1 cellular context compared by ENCODE assay signal in the genomic region with DNA sequence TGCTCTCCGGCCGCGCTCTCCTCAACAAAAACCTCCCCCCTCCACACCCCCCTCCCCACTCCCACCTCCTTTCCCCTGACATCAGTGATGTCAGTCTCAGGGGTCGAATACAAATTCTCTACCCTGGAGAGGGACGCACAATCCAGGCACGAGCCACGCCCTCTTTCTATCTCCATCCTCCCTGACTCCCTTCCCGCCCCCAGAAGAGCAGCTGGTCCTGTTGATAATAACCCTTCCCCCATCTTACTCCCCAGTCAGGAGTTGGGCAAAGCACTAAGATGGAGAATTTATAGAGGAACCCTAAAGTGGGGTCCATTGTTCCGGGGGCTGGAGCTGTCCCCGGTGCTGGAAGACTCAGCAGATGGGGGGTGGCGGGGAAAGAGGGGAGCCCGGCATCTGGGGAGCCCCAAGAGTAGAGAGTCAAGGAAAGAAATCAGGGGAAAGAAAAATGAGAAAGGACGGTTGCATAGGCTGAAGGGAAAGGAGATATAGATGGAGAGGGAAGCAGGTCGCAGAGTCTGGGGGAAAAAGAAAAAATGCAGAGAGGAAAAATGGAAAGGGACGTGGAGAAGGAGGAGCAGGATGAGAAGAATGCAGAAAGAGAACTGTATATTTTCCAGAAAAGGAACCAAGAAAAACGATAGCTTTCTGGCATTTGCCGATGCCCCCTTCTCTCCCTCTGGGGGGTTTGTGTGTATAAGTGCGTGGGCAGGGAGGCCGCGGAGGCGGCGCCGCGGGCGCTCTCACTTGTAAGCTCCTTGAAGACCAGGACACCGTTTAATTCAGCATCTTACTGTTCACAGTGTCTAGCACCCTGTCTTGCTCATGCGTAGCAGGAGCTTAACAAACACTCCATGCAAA.
A peak's percentile ranks its signal among the peaks of the same experiment; 100 is the strongest.
TF ChIP-seq lines count a peak whose summit lies in the region.

A gene (minus strand): TSS at position 33 of the 861 bp plus-strand sequence. CDS start 783 bp downstream, outside the sequence.

TF ChIP-seq in HepG2, 621 proteins besides CTCF, POLR2A, EP300 and RAD21 (continued from another document):
- no peak for TF ChIP-seq ZNF10 (CRISPR knock-in tag; IDR thresholded peaks at IDR 0.05; ENCODE audit: borderline replicate concordance, low read depth)
- TF ChIP-seq EHMT2 (IDR thresholded peaks at IDR 0.05; ENCODE audit: borderline replicate concordance, low read depth, low read length): peak; percentile 87; the same call in 1 of the 2 replicates
- TF ChIP-seq ZNF605 (CRISPR knock-in tag; IDR thresholded peaks at IDR 0.05): no peak
- peak; percentile 87 for TF ChIP-seq MIER2 (CRISPR knock-in tag; IDR thresholded peaks at IDR 0.05)
- TF ChIP-seq EZH2 (conservative IDR thresholded peaks at IDR 0.05; ENCODE audit: low read depth, low read length): peak; percentile 35; the same call in 1 of the 2 replicates
- TF ChIP-seq MEIS2 (CRISPR knock-in tag; IDR thresholded peaks at IDR 0.05): no peak
- TF ChIP-seq, protein P1, sequence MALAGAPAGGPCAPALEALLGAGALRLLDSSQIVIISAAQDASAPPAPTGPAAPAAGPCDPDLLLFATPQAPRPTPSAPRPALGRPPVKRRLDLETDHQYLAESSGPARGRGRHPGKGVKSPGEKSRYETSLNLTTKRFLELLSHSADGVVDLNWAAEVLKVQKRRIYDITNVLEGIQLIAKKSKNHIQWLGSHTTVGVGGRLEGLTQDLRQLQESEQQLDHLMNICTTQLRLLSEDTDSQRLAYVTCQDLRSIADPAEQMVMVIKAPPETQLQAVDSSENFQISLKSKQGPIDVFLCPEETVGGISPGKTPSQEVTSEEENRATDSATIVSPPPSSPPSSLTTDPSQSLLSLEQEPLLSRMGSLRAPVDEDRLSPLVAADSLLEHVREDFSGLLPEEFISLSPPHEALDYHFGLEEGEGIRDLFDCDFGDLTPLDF (CRISPR knock-in tag; IDR thresholded peaks at IDR 0.05): no peak
- TF ChIP-seq, protein P2, sequence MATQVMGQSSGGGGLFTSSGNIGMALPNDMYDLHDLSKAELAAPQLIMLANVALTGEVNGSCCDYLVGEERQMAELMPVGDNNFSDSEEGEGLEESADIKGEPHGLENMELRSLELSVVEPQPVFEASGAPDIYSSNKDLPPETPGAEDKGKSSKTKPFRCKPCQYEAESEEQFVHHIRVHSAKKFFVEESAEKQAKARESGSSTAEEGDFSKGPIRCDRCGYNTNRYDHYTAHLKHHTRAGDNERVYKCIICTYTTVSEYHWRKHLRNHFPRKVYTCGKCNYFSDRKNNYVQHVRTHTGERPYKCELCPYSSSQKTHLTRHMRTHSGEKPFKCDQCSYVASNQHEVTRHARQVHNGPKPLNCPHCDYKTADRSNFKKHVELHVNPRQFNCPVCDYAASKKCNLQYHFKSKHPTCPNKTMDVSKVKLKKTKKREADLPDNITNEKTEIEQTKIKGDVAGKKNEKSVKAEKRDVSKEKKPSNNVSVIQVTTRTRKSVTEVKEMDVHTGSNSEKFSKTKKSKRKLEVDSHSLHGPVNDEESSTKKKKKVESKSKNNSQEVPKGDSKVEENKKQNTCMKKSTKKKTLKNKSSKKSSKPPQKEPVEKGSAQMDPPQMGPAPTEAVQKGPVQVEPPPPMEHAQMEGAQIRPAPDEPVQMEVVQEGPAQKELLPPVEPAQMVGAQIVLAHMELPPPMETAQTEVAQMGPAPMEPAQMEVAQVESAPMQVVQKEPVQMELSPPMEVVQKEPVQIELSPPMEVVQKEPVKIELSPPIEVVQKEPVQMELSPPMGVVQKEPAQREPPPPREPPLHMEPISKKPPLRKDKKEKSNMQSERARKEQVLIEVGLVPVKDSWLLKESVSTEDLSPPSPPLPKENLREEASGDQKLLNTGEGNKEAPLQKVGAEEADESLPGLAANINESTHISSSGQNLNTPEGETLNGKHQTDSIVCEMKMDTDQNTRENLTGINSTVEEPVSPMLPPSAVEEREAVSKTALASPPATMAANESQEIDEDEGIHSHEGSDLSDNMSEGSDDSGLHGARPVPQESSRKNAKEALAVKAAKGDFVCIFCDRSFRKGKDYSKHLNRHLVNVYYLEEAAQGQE (IDR thresholded peaks at IDR 0.05; ENCODE audit: borderline replicate concordance in 1 of 2, low read depth in 1 of 2, low read length in 2 of 2): peak; percentile 52 to 93
